Comparison of ENCODE assay signal across 16 cellular contexts in genomic region chr14:33455998-33456397, GRCh38.
DNase-seq lines count a peak whose midpoint lies in the region; TF ChIP-seq lines count a peak whose summit lies in the region.
"Had no signal": no experiment of that assay in that cellular context is flagged by ENCODE, and none has a peak within 500 bp of the region (broad histone marks: within the 10 kb centered on the region; RNA-seq: fewer than 3 reads in every experiment).

No MANE protein-coding gene starts in this region.

- H3K4me1 ChIP-seq in adipocyte (ENCODE audit: control insufficient read depth, insufficient read depth, low read length) (peaks cover 13% of the 10 kb centered on the region), ovary (ENCODE audit: insufficient read depth) (peaks cover 3% of the 10 kb centered on the region)
- H3K4me1 ChIP-seq: A549, BLaER1, Caco-2, HAP-1 had no signal

- H3K36me3 ChIP-seq in adipocyte (ENCODE audit: control insufficient read depth, insufficient read depth, low read length, severe bottlenecking) (no peaks in the 10 kb centered on the region), ovary (no peaks in the 10 kb centered on the region)
- H3K36me3 ChIP-seq: BLaER1, HAP-1 had no signal

- H3K27me3 ChIP-seq in adipocyte (replicated peaks; ENCODE audit: control insufficient read depth, insufficient read depth, low read length) (no peaks in the 10 kb centered on the region), ovary (no peaks in the 10 kb centered on the region)
- H3K27me3 ChIP-seq: BLaER1 had no signal

- intact Hi-C loops in ovary (cut with DNase I) = no loop called here

- WGBS in ovary, 3 donors = 88 to 95% (median 90%) methylated on average over 2 of the region's 2 CpGs

- no peak overlapping the region for H3K9ac ChIP-seq in adipocyte (ENCODE audit: low read length)
- H3K9ac ChIP-seq: BLaER1 had no signal

- H3K9me3 ChIP-seq in adipocyte (ENCODE audit: control insufficient read depth, low read length) (no peaks in the 10 kb centered on the region), ovary (no peaks in the 10 kb centered on the region)
- H3K9me3 ChIP-seq: A549, BLaER1, Caco-2, HAP-1 had no signal

- peak; percentile 18 for DNase-seq in GM04504 (ENCODE audit: low read depth)
- DNase-seq in RPMI7951 (ENCODE audit: low read depth) = peak; percentile 24
- peak; percentile 19 for DNase-seq in adipocyte (ENCODE audit: low read depth)
- no peak for DNase-seq in effector CD8-positive, alpha-beta T cell (lab: John Stamatoyannopoulos, UW)
- no peak for DNase-seq in DMS153 treated with DMSO at 0.1 percent for 48 hours (lab: John Stamatoyannopoulos, UW; ENCODE audit: unreplicated experiment)
- no peak for DNase-seq in NCI-H526 treated with DMSO at 0.1 percent for 48 hours (lab: John Stamatoyannopoulos, UW)
- no peak for DNase-seq in ovary
- DNase-seq: AML-193; Caco-2; CD8-positive, alpha-beta memory T cell; DMS53; HFFc6 had no signal

- H3K4me3 ChIP-seq in adipocyte (ENCODE audit: low read length) (no peak overlapping the region), ovary (no peak overlapping the region)
- H3K4me3 ChIP-seq: A549, BLaER1, HAP-1 had no signal

- no peak for TF ChIP-seq EP300 in ovary (IDR thresholded peaks at IDR 0.05)

- no peak for TF ChIP-seq CTCF in ovary (IDR thresholded peaks at IDR 0.05)

- no peak overlapping the region for H3K27ac ChIP-seq in ovary
- H3K27ac ChIP-seq: A549, BLaER1, HL-60 had no signal

- TF ChIP-seq POLR2A in ovary (IDR thresholded peaks at IDR 0.05) = no peak

Comparison
In these comparisons a context has a peak if more than half of its experiments do, and no peak if none do; other contexts are left out.
1. DNase-seq: peak in GM04504 (single experiment), RPMI7951 (single experiment) and adipocyte (single experiment); none in effector CD8-positive, alpha-beta T cell (single experiment), DMS153 treated with DMSO at 0.1 percent for 48 hours (single experiment), NCI-H526 treated with DMSO at 0.1 percent for 48 hours (single experiment) and ovary (0 of 5).